1 cellular context compared by ENCODE assay signal in genomic region chr1:243528459-243529120, GRCh38.
TF ChIP-seq lines count a peak whose summit lies in the region.

No MANE protein-coding gene starts in this region.

TF ChIP-seq in HEK293, 187 proteins besides CTCF, POLR2A, EP300 and RAD21 (continued from another document):
- TF ChIP-seq ZNF280D (tag by site-specific recombination; IDR thresholded peaks at IDR 0.05) = peak; percentile 95
- TF ChIP-seq ZNF416 (tag by site-specific recombination; IDR thresholded peaks at IDR 0.05) = no peak
- TF ChIP-seq ZNF221 (tag by site-specific recombination; IDR thresholded peaks at IDR 0.05; ENCODE audit: borderline replicate concordance) = no peak; the same call in 1 of the 2 replicates
- TF ChIP-seq ZNF202 (tag by site-specific recombination; IDR thresholded peaks at IDR 0.05; ENCODE audit: borderline replicate concordance) = no peak
